ENCODE assay signal across 14 cellular contexts in the genomic region with DNA sequence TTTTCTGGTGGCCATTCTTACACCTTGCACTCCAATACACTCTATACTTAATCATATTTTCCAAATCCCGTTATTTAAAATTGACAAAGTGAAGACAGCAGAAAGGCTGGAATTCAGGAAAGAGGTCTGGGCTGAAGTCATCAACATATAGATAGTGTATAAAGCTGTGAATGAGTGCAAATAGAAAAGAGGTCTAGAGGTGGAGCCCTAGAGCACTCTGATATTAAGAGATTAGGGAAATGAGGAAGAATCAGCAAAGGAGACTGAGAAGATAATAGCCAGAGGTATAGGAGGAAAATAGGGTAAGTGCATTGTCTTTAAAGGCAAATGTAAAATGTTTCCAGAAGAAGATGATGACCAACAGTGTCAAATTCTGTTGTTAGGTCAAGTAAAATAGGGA. TPM values are rescaled to one million over a fixed set of nuclear protein-coding genes. Genes with fewer than 3 reads are reported as not detected.
DNase-seq lines count a peak whose midpoint lies in the region; ATAC-seq, FAIRE-seq and TF ChIP-seq lines count a peak whose summit lies in the region.
"Had no signal": no experiment of that assay in that cellular context is flagged by ENCODE, and none has a peak within 500 bp of the region (broad histone marks: within the 10 kb centered on the region; RNA-seq: fewer than 3 reads in every experiment).

No MANE protein-coding gene starts in this region.

- peak; percentile 26 for DNase-seq in NOMO-1 treated with DMSO at 0.1 percent for 48 hours (lab: John Stamatoyannopoulos, UW; ENCODE audit: unreplicated experiment)
- DNase-seq in NOMO-1 treated with dmso at 0.1 percent for 144 hours (lab: John Stamatoyannopoulos, UW; ENCODE audit: unreplicated experiment): no peak
- DNase-seq in NCI-H82 treated with DMSO at 0.1 percent for 48 hours (lab: John Stamatoyannopoulos, UW; ENCODE audit: unreplicated experiment): peak; percentile 21
- DNase-seq in GM12878 (ENCODE audit: low read depth, low spot score): no peak
- DNase-seq in type B pancreatic cell (ENCODE audit: extremely low spot score, unreplicated experiment): no peak
- DNase-seq in posterior vena cava (ENCODE audit: low spot score): no peak
- no peak for DNase-seq in brain microvascular endothelial cell
- no peak for DNase-seq in NCI-H1092 (lab: John Stamatoyannopoulos, UW)
- DNase-seq: activated CD4-positive, CD25-positive, alpha-beta regulatory T cell; left lung; PC-9; stimulated activated naive B cell treated with anti-CD40 and anti-IgM and Interleukin-4, amounts not matched to agents 10 μg/mL and 1 μg/mL and 100 μg/mL, for 72 hours had no signal

- no peak for TF ChIP-seq RAD21 in GM12878 (IDR thresholded peaks at IDR 0.05; ENCODE audit: insufficient read depth, low read depth, low read length)

- no peak for TF ChIP-seq POLR2A in GM12878 (IDR thresholded peaks at IDR 0.05; ENCODE audit: low read depth, low read length)

- H3K4me3 Mint-ChIP-seq in type B pancreatic cell: no peak overlapping the region
- H3K4me3 Mint-ChIP-seq: activated T-helper 1 cell treated with anti-CD3 and anti-CD28 coated beads, Interleukin-12 subunit alpha, Interleukin-12 subunit beta, Interleukin-2, Interleukin-4 antibody, amounts not matched to agents 30 ng/mL and 10 ng/mL and 1 ng/mL, durations not matched to agents 14 hours and 24 hours and 36 hours; stimulated activated naive B cell treated with anti-CD40 and anti-IgM and Interleukin-4, amounts not matched to agents 10 μg/mL and 1 μg/mL and 100 μg/mL, for 72 hours had no signal

- 100% methylated on average over 1 of the region's 1 CpG for WGBS in GM12878 (ENCODE audit: insufficient coverage, insufficient replicate concordance, low lambda C conversion rate, missing lambda C conversion rate)

- SMC1A ChIA-PET in GM12878 (lab: Charles Lee; ENCODE audit: uncharacterized antibody, unreplicated experiment): interaction anchor here (1.6 kb wide), 1 partner anchor 46 kb away, joined by 4 read pairs; no protein-coding TSS in a partner anchor

- no peak overlapping the region for H2AFZ ChIP-seq in GM12878 (ENCODE audit: control insufficient read depth, low read depth, low read length)
- H2AFZ ChIP-seq: PC-9 had no signal

- H3K27ac Mint-ChIP-seq in type B pancreatic cell: no peak overlapping the region
- H3K27ac Mint-ChIP-seq: activated T-helper 1 cell treated with anti-CD3 and anti-CD28 coated beads, Interleukin-12 subunit alpha, Interleukin-12 subunit beta, Interleukin-2, Interleukin-4 antibody, amounts not matched to agents 30 ng/mL and 10 ng/mL and 1 ng/mL, durations not matched to agents 14 hours and 24 hours and 36 hours; stimulated activated naive B cell treated with anti-CD40 and anti-IgM and Interleukin-4, amounts not matched to agents 10 μg/mL and 1 μg/mL and 100 μg/mL, for 72 hours had no signal

- peak; percentile 34; the same call in 1 of the 3 replicates for ATAC-seq in GM12878
- ATAC-seq: gastroesophageal sphincter; left lung; stimulated activated naive B cell treated with anti-CD40 and anti-IgM and Interleukin-4, amounts not matched to agents 10 μg/mL and 1 μg/mL and 100 μg/mL, for 72 hours had no signal

- H3K4me1 ChIP-seq in GM12878 (ENCODE audit: control insufficient read depth, insufficient read depth, low read length): peaks cover 11% of the 10 kb centered on the region
- H3K4me1 ChIP-seq: gastroesophageal sphincter, left lung had no signal

- H3K36me3 Mint-ChIP-seq in type B pancreatic cell: peaks cover 13% of the 10 kb centered on the region

- TF ChIP-seq EP300 in GM12878 (IDR thresholded peaks at IDR 0.05; ENCODE audit: borderline replicate concordance in 1 of 2, control insufficient read depth in 1 of 2, low read depth in 2 of 2, low read length in 2 of 2): no peak

- TF ChIP-seq CTCF in GM12878 (IDR thresholded peaks at IDR 0.05 in 2 of 3, conservative IDR thresholded peaks at IDR 0.05 in 1 of 3; ENCODE audit: control insufficient read depth in 2 of 3, extremely low read depth in 1 of 3, insufficient read depth in 1 of 3, low read depth in 3 of 3, low read length in 3 of 3) (peak in 1 of 3 experiments; percentile 5; a peak in 1 of 6 replicates), type B pancreatic cell (conservative IDR thresholded peaks at IDR 0.05) (peak; percentile 20), brain microvascular endothelial cell (IDR thresholded peaks at IDR 0.05; ENCODE audit: low read depth, low read length, missing control alignments) (no peak)

- intact Hi-C loops in GM12878 (cut with micrococcal nuclease; ENCODE audit: unreplicated experiment) (no loop called here), posterior vena cava (cut with DNase I) (no loop called here)

- H3K9ac ChIP-seq in GM12878 (ENCODE audit: control insufficient read depth, insufficient read depth, low read length): no peak overlapping the region

- in situ Hi-C loops in GM12878 (cut with MboI): no loop called here
- in situ Hi-C loops in brain microvascular endothelial cell (cut with HindIII; ENCODE audit: low pct_ligation_motif_present, low sequenced_read_pairs): no loop called here

- RAD21 ChIA-PET in GM12878 (lab: Charles Lee; ENCODE audit: unreplicated experiment): no interaction called here

- BruUV-seq in GM12878 (replicated peaks; lab: Mats Ljungman, UMichigan): no TSS peak

- POLR2A ChIA-PET in GM12878 (lab: Charles Lee): interaction anchor here (1.3 kb wide), 1 partner anchor 12 kb away, joined by 3 read pairs; no protein-coding TSS in a partner anchor

- H3K4me3 ChIP-seq in GM12878 (no peak overlapping the region), brain microvascular endothelial cell (ENCODE audit: low read depth, low read length) (no peak overlapping the region)
- H3K4me3 ChIP-seq: gastroesophageal sphincter, left lung, PC-9 had no signal

- no peaks in the 10 kb centered on the region for H4K20me1 ChIP-seq in GM12878 (ENCODE audit: control insufficient read depth, insufficient read depth)

- no peak overlapping the region for H3K4me2 ChIP-seq in GM12878 (ENCODE audit: control insufficient read depth, insufficient read depth)
- H3K4me2 ChIP-seq: PC-9 had no signal

- no peaks in the 10 kb centered on the region for H3K79me2 ChIP-seq in GM12878 (ENCODE audit: control insufficient read depth, insufficient read depth, low read length)

- no peaks in the 10 kb centered on the region for H3K9me3 ChIP-seq in GM12878 (replicated peaks; ENCODE audit: control insufficient read depth, insufficient read depth, low read length)
- H3K9me3 ChIP-seq: gastroesophageal sphincter, left lung had no signal

- no peaks in the 10 kb centered on the region for H3K27me3 ChIP-seq in GM12878 (replicated peaks in 1 of 2; ENCODE audit: control insufficient read depth in 2 of 2, insufficient read depth in 2 of 2, low read length in 1 of 2)
- no peaks in the 10 kb centered on the region for H3K27me3 ChIP-seq in brain microvascular endothelial cell (replicated peaks)
- H3K27me3 ChIP-seq: gastroesophageal sphincter, left lung had no signal

- H3K4me1 Mint-ChIP-seq in type B pancreatic cell (ENCODE audit: unreplicated experiment): no peaks in the 10 kb centered on the region

- no peaks in the 10 kb centered on the region for H3K27me3 Mint-ChIP-seq in type B pancreatic cell
- H3K27me3 Mint-ChIP-seq: stimulated activated naive B cell treated with anti-CD40 and anti-IgM and Interleukin-4, amounts not matched to agents 10 μg/mL and 1 μg/mL and 100 μg/mL, for 72 hours had no signal

- CTCF ChIA-PET in GM12878 (lab: Yijun Ruan, JAX): interaction anchor here (1.5 to 4.1 kb wide), 3 partner anchors 12 to 45 kb away, joined by 3 to 23 read pairs (median 23); no protein-coding TSS in a partner anchor

- H3K9me3 Mint-ChIP-seq in type B pancreatic cell: no peaks in the 10 kb centered on the region
- H3K9me3 Mint-ChIP-seq: activated T-helper 1 cell treated with anti-CD3 and anti-CD28 coated beads, Interleukin-12 subunit alpha, Interleukin-12 subunit beta, Interleukin-2, Interleukin-4 antibody, amounts not matched to agents 30 ng/mL and 10 ng/mL and 1 ng/mL, durations not matched to agents 14 hours and 24 hours and 36 hours; stimulated activated naive B cell treated with anti-CD40 and anti-IgM and Interleukin-4, amounts not matched to agents 10 μg/mL and 1 μg/mL and 100 μg/mL, for 72 hours had no signal

- H3K27ac ChIP-seq in GM12878 (ENCODE audit: control insufficient read depth, insufficient read depth) (no peak overlapping the region), brain microvascular endothelial cell (no peak overlapping the region)
- H3K27ac ChIP-seq: gastroesophageal sphincter, left lung, PC-9 had no signal

- no peak for FAIRE-seq in GM12878 (lab: Jason Lieb, UNC)

- H3K36me3 ChIP-seq in GM12878 (ENCODE audit: control insufficient read depth in 2 of 2, insufficient read depth in 2 of 2, low read length in 1 of 2) (peaks cover 3 to 21% of the 10 kb centered on the region in 2 experiments; a peak in 3 of 4 replicates), brain microvascular endothelial cell (replicated peaks) (peaks cover 42% of the 10 kb centered on the region)

RNA-seq across cellular contexts. Expression of gene CTR9, which starts 7.9 kb away (rescaled TPM):
- 37.2 and 44.3 TPM in 2 replicates for total RNA-seq in GM12878 (2013; cell fraction: nucleolus; rRNA removed)
- total RNA-seq in GM12878 (2014; rRNA removed): 23.9 and 28.7 TPM in 2 replicates
- total RNA-seq in GM12878 (2014; rRNA removed; fragmentation: Illumina TruSeq; extraction: Trizol): 28.9 and 33.1 TPM in 2 replicates
- 40.4 and 43.2 TPM in 2 replicates for total RNA-seq in GM12878 (2021)
- 19.6 TPM for polyA plus RNA-seq in GM12878 (2011; ENCODE audit: low read depth)
- polyA plus RNA-seq in GM12878 (2011; rRNA removed): 20.5 and 29.0 TPM in 2 replicates
- polyA plus RNA-seq in GM12878 (2011; cell fraction: cytosol; rRNA removed): 14.0 and 14.5 TPM in 2 replicates
- 14.5 and 23.3 TPM in 2 replicates for polyA plus RNA-seq in GM12878 (2011; cell fraction: nucleus; rRNA removed)
- polyA plus RNA-seq in GM12878 (2012): 20.5 and 24.2 TPM in 2 replicates
- polyA plus RNA-seq in GM12878 (2014; fragmentation: Illumina TruSeq; extraction: Trizol): 50.0 and 50.3 TPM in 2 replicates
- polyA plus RNA-seq in GM12878 (2014; fragmentation: Nextera tagmentation; extraction: Ambion mirVana): 10 to 100 TPM; 13.9 to 24.3 TPM
- polyA plus RNA-seq in GM12878 (2014; rRNA removed): 24.0 and 24.6 TPM in 2 replicates
- 10 to 100 TPM; 53.0 to 54.9 TPM for polyA plus RNA-seq in GM12878 (2016; fragmentation: Nextera tagmentation; extraction: Ambion mirVana)
- 14.5 and 29.4 TPM in 2 replicates for polyA minus RNA-seq in GM12878 (2011; rRNA and poly(A)+ RNA removed)
- polyA minus RNA-seq in GM12878 (2011; cell fraction: cytosol; rRNA and poly(A)+ RNA removed): 11.1 and 13.5 TPM in 2 replicates
- polyA minus RNA-seq in GM12878 (2011; cell fraction: nucleus; rRNA and poly(A)+ RNA removed): 9.3 and 13.8 TPM in 2 replicates
- total RNA-seq in type B pancreatic cell (ENCODE audit: low replicate concordance): 35.6 and 44.0 TPM in 2 replicates
- 10 to 100 TPM; 25.1 to 25.4 TPM for total RNA-seq in posterior vena cava

RNA-seq across cellular contexts. Expression of gene EIF4G2, which starts 49.8 kb away (rescaled TPM):
- 381 and 400 TPM in 2 replicates for total RNA-seq in GM12878 (2013; cell fraction: nucleolus; rRNA removed)
- 882 and 914 TPM in 2 replicates for total RNA-seq in GM12878 (2014; rRNA removed)
- 587 and 614 TPM in 2 replicates for total RNA-seq in GM12878 (2014; rRNA removed; fragmentation: Illumina TruSeq; extraction: Trizol)
- 833 and 857 TPM in 2 replicates for total RNA-seq in GM12878 (2021)
- polyA plus RNA-seq in GM12878 (2011; ENCODE audit: low read depth): 305 TPM
- 539 and 746 TPM in 2 replicates for polyA plus RNA-seq in GM12878 (2011; rRNA removed)
- polyA plus RNA-seq in GM12878 (2011; cell fraction: cytosol; rRNA removed): 257 and 279 TPM in 2 replicates
- polyA plus RNA-seq in GM12878 (2011; cell fraction: nucleus; rRNA removed): 430 and 448 TPM in 2 replicates
- polyA plus RNA-seq in GM12878 (2012): 329 and 416 TPM in 2 replicates
- polyA plus RNA-seq in GM12878 (2014; fragmentation: Illumina TruSeq; extraction: Trizol): 813 and 914 TPM in 2 replicates
- 100 to 1,000 TPM; 210 to 317 TPM for polyA plus RNA-seq in GM12878 (2014; fragmentation: Nextera tagmentation; extraction: Ambion mirVana)
- 395 and 419 TPM in 2 replicates for polyA plus RNA-seq in GM12878 (2014; rRNA removed)
- 1,000 to 10,000 TPM; 1,072 to 1,104 TPM for polyA plus RNA-seq in GM12878 (2016; fragmentation: Nextera tagmentation; extraction: Ambion mirVana)
- 464 and 599 TPM in 2 replicates for polyA minus RNA-seq in GM12878 (2011; rRNA and poly(A)+ RNA removed)
- polyA minus RNA-seq in GM12878 (2011; cell fraction: cytosol; rRNA and poly(A)+ RNA removed): 431 and 495 TPM in 2 replicates
- 238 and 372 TPM in 2 replicates for polyA minus RNA-seq in GM12878 (2011; cell fraction: nucleus; rRNA and poly(A)+ RNA removed)
- 1,043 and 1,092 TPM in 2 replicates for total RNA-seq in type B pancreatic cell (ENCODE audit: low replicate concordance)
- total RNA-seq in posterior vena cava: 1,000 to 10,000 TPM in 1 of 2 donors, 100 to 1,000 TPM in 1; 885 to 1,062 TPM

Comparison
In these comparisons a context has a peak if more than half of its experiments do, and no peak if none do; other contexts are left out.
1. DNase-seq: peak in NOMO-1 treated with DMSO at 0.1 percent for 48 hours (single experiment) and NCI-H82 treated with DMSO at 0.1 percent for 48 hours (single experiment); none in NOMO-1 treated with dmso at 0.1 percent for 144 hours (single experiment), GM12878 (single experiment), type B pancreatic cell (single experiment), posterior vena cava (single experiment), brain microvascular endothelial cell (single experiment) and NCI-H1092 (single experiment).